21 cellular contexts compared by ENCODE assay signal in the genomic region with DNA sequence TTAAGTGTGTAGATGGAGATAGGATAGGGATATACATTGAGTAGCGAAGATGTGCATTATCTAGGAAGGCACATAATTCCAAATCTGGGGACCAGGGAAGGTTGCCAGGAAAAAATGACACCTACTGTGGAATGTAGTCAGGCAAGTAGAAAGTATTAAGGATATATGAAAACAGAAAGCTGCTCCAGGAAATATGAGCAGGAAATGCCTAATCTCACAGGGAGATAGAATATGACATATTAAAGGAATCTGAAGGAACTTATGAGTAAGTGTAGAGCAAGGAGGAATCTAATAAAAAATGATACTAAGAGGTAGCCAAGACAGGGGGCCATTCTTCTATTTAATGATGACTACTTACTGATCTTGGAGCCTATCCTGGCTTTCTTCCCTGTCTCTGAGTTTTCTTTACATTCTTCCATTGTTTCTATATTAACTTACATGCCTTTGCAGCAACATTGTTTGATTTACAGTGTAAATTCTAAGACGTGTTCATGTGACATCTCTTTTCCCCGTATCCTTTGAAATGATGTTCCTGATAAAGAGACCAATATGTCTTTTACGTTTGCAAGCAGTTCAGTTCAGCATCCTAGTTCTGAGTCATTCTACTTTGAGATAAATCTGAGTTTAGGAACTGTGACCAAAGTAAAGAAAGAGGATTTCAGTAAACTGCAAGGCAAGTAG. TPM values are rescaled to one million over a fixed set of nuclear protein-coding genes. Genes with fewer than 3 reads are reported as not detected.
DNase-seq lines count a peak whose midpoint lies in the region; ATAC-seq and TF ChIP-seq lines count a peak whose summit lies in the region.
"Had no signal": no experiment of that assay in that cellular context is flagged by ENCODE, and none has a peak within 500 bp of the region (broad histone marks: within the 10 kb centered on the region; RNA-seq: fewer than 3 reads in every experiment).

No MANE protein-coding gene starts in this region.

- DNase-seq in ELR (ENCODE audit: low read depth) = peak; percentile 57
- DNase-seq in MG63 = peak; percentile 1
- DNase-seq in choroid plexus epithelial cell (ENCODE audit: low read depth) = peak; percentile 50
- DNase-seq in non-pigmented ciliary epithelial cell (ENCODE audit: low read depth) = peak; percentile 10
- DNase-seq in hippocampal formation (lab: John Stamatoyannopoulos, UW) = no peak
- DNase-seq in activated CD8-positive, alpha-beta memory T cell treated with anti-CD3 and anti-CD28 coated beads for 24 hours = no peak
- no peak for DNase-seq in stimulated activated CD4-positive, alpha-beta T cell treated with anti-CD3 and anti-CD28 coated beads, Interleukin-4, amount 100 ng/mL, for 24 hours
- DNase-seq: activated B cell treated with CpG ODN at 0.5 μM for 24 hours, adrenal gland, cerebellar nuclear complex, endodermal cell, foreskin melanocyte, left ventricle myocardium inferior, NCI-H1436 treated with DMSO at 0.1 percent for 48 hours, nucleus accumbens, right lobe of liver, Right ventricle myocardium superior, substantia nigra had no signal

- H3K27me3 ChIP-seq in MG63 = no peaks in the 10 kb centered on the region
- H3K27me3 ChIP-seq: adrenal gland, right lobe of liver had no signal

- no peaks in the 10 kb centered on the region for H3K36me3 ChIP-seq in MG63
- H3K36me3 ChIP-seq: adrenal gland, left ventricle myocardium inferior, right lobe of liver had no signal

- no peak for TF ChIP-seq CTCF in choroid plexus epithelial cell (conservative IDR thresholded peaks at IDR 0.05; ENCODE audit: low read depth, low read length)

- no peaks in the 10 kb centered on the region for H3K9me3 ChIP-seq in MG63
- H3K9me3 ChIP-seq: left ventricle myocardium inferior, right lobe of liver had no signal

- H3K4me3 ChIP-seq in MG63 (no peak overlapping the region), choroid plexus epithelial cell (ENCODE audit: low read depth, low read length) (no peak overlapping the region)
- H3K4me3 ChIP-seq: adrenal gland, GM12878, left ventricle myocardium inferior, right lobe of liver had no signal

- ATAC-seq in GM19455 (IDR thresholded peaks at IDR 0.05; ENCODE audit: unreplicated experiment) = no peak
- ATAC-seq: GM12878, right lobe of liver had no signal

RNA-seq across cellular contexts. Expression of a gene that starts 58.5 kb away (rescaled TPM):
- total RNA-seq in MG63 (2014; rRNA removed; shearing (Covaris generic); ENCODE audit: low replicate concordance) = not detected in 2 replicates
- total RNA-seq: activated B cell treated with CpG ODN at 0.5 μM for 24 hours; activated T-helper 2 cell treated with anti-CD3 and anti-CD28 coated beads, Interferon-gamma antibody, Interleukin-2, Interleukin-4, amounts not matched to agents 10 μg/mL and 5 μg/mL and 100 μg/mL, durations not matched to agents 14 hours and 24 hours and 36 hours; adrenal gland; endodermal cell; right lobe of liver had no signal

Comparison
In these comparisons a context has a peak if more than half of its experiments do, and no peak if none do; other contexts are left out.
1. DNase-seq: peak in ELR (single experiment), MG63 (single experiment), choroid plexus epithelial cell (single experiment) and non-pigmented ciliary epithelial cell (single experiment); none in hippocampal formation (0 of 2), activated CD8-positive, alpha-beta memory T cell treated with anti-CD3 and anti-CD28 coated beads for 24 hours (single experiment) and stimulated activated CD4-positive, alpha-beta T cell treated with anti-CD3 and anti-CD28 coated beads, Interleukin-4, amount 100 ng/mL, for 24 hours (single experiment).